ENCODE assay signal across 1 cellular context in the genomic region with DNA sequence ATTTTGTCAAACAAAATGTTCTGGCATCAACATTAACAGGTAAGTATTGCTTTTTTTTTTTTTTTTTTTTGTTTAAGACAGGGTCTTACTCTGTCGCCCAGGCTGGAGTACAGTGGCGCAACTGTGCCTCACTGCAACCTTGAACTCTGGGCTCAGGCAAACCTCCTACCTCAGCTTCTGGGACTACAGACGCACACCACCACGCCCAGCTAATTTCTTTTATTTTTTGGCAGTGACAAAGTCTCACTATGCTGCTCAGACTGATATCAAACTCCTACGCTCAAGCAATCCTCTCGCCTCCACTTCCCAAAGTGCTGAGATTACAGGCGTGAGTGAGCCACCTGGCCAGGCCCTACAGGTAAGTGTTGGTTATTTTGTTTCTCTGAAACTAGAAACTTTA.
TF ChIP-seq lines count a peak whose summit lies in the region.

No MANE protein-coding gene starts in this region.

TF ChIP-seq in A549, 52 proteins besides CTCF, POLR2A, EP300 and RAD21:
- no peak for TF ChIP-seq HOXB5 (CRISPR knock-in tag; IDR thresholded peaks at IDR 0.05)
TF ChIP-seq in A549: peak in this region for 0.
